Comparison of ENCODE assay signal across 19 cellular contexts in genomic region chr4:114200026-114200425, GRCh38.
A peak's percentile ranks its signal among the peaks of the same experiment; 100 is the strongest.
DNase-seq lines count a peak whose midpoint lies in the region; ATAC-seq, FAIRE-seq and TF ChIP-seq lines count a peak whose summit lies in the region.
"Had no signal": no experiment of that assay in that cellular context is flagged by ENCODE, and none has a peak within 500 bp of the region (broad histone marks: within the 10 kb centered on the region; RNA-seq: fewer than 3 reads in every experiment).

No MANE protein-coding gene starts in this region.

- H3K27ac ChIP-seq in body of pancreas (no peak overlapping the region), HepG2 (ENCODE audit: extremely low read length, insufficient read depth, low read length) (no peak overlapping the region), stomach (no peak overlapping the region)
- H3K27ac ChIP-seq: GM23248 had no signal

- H4K20me1 ChIP-seq in HepG2 (ENCODE audit: insufficient read depth, low read length) = no peaks in the 10 kb centered on the region

- no peak for TF ChIP-seq RAD21 in HepG2 (CRISPR knock-in tag; IDR thresholded peaks at IDR 0.05)

- H3K9me3 ChIP-seq in body of pancreas (no peaks in the 10 kb centered on the region), HepG2 (ENCODE audit: low read length) (no peaks in the 10 kb centered on the region), stomach (no peaks in the 10 kb centered on the region)

- no peak overlapping the region for H3K4me2 ChIP-seq in HepG2 (ENCODE audit: low read depth, low read length)

- DNase-seq in NCI-H2029 (lab: John Stamatoyannopoulos, UW) (peak; percentile 33), body of pancreas (peak in 3 of 4 donors; percentile 37 to 50 (median 45)), HepG2 (ENCODE audit: low spot score) (no peak), stomach (peak; percentile 63), KBM-7 (no peak), GM20000 (ENCODE audit: low spot score) (no peak)
- DNase-seq: C1 segment of cervical spinal cord; Calu3; CD4-positive, alpha-beta memory T cell; COR-L47; DMS79; EL; GDM1; GM23248; H9 had no signal

- no peaks in the 10 kb centered on the region for H3K79me2 ChIP-seq in HepG2 (ENCODE audit: insufficient read depth, low read length)

- peak; percentile 24 for ATAC-seq in body of pancreas
- ATAC-seq in HepG2 = peak; percentile 37; the same call in 1 of the 3 replicates
- no peak for ATAC-seq in GM21576 (IDR thresholded peaks at IDR 0.05; ENCODE audit: unreplicated experiment)
- ATAC-seq: GM12878, HCT116 had no signal

- intact Hi-C loops in body of pancreas (cut with DNase I) (no loop called here), HepG2 (cut with micrococcal nuclease; ENCODE audit: unreplicated experiment) (no loop called here), stomach (cut with DNase I; ENCODE audit: low total_unique reads) (no loop called here)

- H3K27me3 ChIP-seq in body of pancreas (no peaks in the 10 kb centered on the region), HepG2 (ENCODE audit: control insufficient read depth in 1 of 2, insufficient read depth in 2 of 2, low read length in 2 of 2) (no peaks in the 10 kb centered on the region), stomach (no peaks in the 10 kb centered on the region)

- in situ Hi-C loops in HepG2 (cut with HindIII; ENCODE audit: extremely low pct_ligation_motif_present, low pct_unique_long_range_greater_than_20kb) = no loop called here
- in situ Hi-C loops in KBM-7 (cut with MboI; ENCODE audit: low pct_unique_long_range_greater_than_20kb, low sequenced_read_pairs) = no loop called here

- TF ChIP-seq CTCF in body of pancreas (IDR thresholded peaks at IDR 0.05) = no peak
- no peak for TF ChIP-seq CTCF in HepG2 (CRISPR knock-in tag; IDR thresholded peaks at IDR 0.05)
- no peak for TF ChIP-seq CTCF in stomach (IDR thresholded peaks at IDR 0.05)
- no peak for TF ChIP-seq CTCF in GM20000 (IDR thresholded peaks at IDR 0.05; ENCODE audit: extremely low read depth, missing control alignments)

- H3K4me1 ChIP-seq in body of pancreas = no peaks in the 10 kb centered on the region
- no peaks in the 10 kb centered on the region for H3K4me1 ChIP-seq in HepG2 (ENCODE audit: insufficient read depth, low read length)
- H3K4me1 ChIP-seq in stomach = no peaks in the 10 kb centered on the region

- H3K36me3 ChIP-seq in body of pancreas (replicated peaks in 1 of 2; ENCODE audit: insufficient read depth in 1 of 2, low read depth in 2 of 2) = no peaks in the 10 kb centered on the region
- H3K36me3 ChIP-seq in HepG2 (replicated peaks in 1 of 2; ENCODE audit: control insufficient read depth in 1 of 2, insufficient read depth in 2 of 2, low read length in 2 of 2) = no peaks in the 10 kb centered on the region
- no peaks in the 10 kb centered on the region for H3K36me3 ChIP-seq in stomach

- H3K4me3 ChIP-seq in body of pancreas = no peak overlapping the region
- no peak overlapping the region for H3K4me3 ChIP-seq in HepG2 (replicated peaks in 1 of 3; ENCODE audit: insufficient read depth in 1 of 3, low read depth in 2 of 3, low read length in 3 of 3)
- H3K4me3 ChIP-seq in stomach = no peak overlapping the region
- H3K4me3 ChIP-seq: GM12878, GM23248 had no signal

- TF ChIP-seq POLR2A in body of pancreas (IDR thresholded peaks at IDR 0.05) (no peak), HepG2 (IDR thresholded peaks at IDR 0.05; ENCODE audit: insufficient read depth in 1 of 2, low read depth in 2 of 2, low read length in 2 of 2) (no peak), stomach (IDR thresholded peaks at IDR 0.05) (no peak)

- no TSS peak for BruUV-seq in HepG2 (replicated peaks; lab: Mats Ljungman, UMichigan)

- no peak overlapping the region for H3K9ac ChIP-seq in HepG2 (ENCODE audit: insufficient read depth, low read depth, low read length)
- H3K9ac ChIP-seq: GM23248 had no signal

- no peak for FAIRE-seq in HepG2 (lab: Jason Lieb, UNC)
- FAIRE-seq: GM12878, GM19239 had no signal

- POLR2A ChIA-PET in HepG2 (lab: Yijun Ruan, JAX) = no interaction called here

- TF ChIP-seq EP300 in HepG2 (IDR thresholded peaks at IDR 0.05; ENCODE audit: low read depth in 2 of 2, low read length in 2 of 2) (no peak), HepG2 (CRISPR knock-in tag; IDR thresholded peaks at IDR 0.05; ENCODE audit: borderline replicate concordance) (no peak), stomach (IDR thresholded peaks at IDR 0.05) (no peak)

- WGBS in body of pancreas, 2 donors = 70 to 79% methylated on average over 2 to 3 of the region's 3 CpGs
- WGBS in HepG2 (ENCODE audit: low lambda C conversion rate) = 0% methylated on average over 3 of the region's 3 CpGs
- 64 to 77% (median 66%) methylated on average over 3 of the region's 3 CpGs for WGBS in stomach, 5 donors

- no peak overlapping the region for H2AFZ ChIP-seq in HepG2 (ENCODE audit: low read length)
- H2AFZ ChIP-seq: GM23248 had no signal

- CTCF ChIA-PET in HepG2 (lab: Yijun Ruan, JAX; ENCODE audit: low intra/inter-chr PET ratio, low total read pairs) = no interaction called here

TF ChIP-seq in HepG2, 621 proteins besides CTCF, POLR2A, EP300 and RAD21:
- no peak for TF ChIP-seq ZNF557 (CRISPR knock-in tag; IDR thresholded peaks at IDR 0.05)
- TF ChIP-seq DMAP1 (CRISPR knock-in tag; IDR thresholded peaks at IDR 0.05) = no peak

Comparison
In these comparisons a context has a peak if more than half of its experiments do, and no peak if none do; other contexts are left out.
1. DNase-seq: peak in NCI-H2029 (single experiment), body of pancreas (3 of 4) and stomach (single experiment); none in HepG2 (single experiment), KBM-7 (single experiment) and GM20000 (single experiment).